In genomic region chr14:52923902-52924575, GRCh38 we compare ENCODE assay signal across 11 cellular contexts. TPM values are rescaled to one million over a fixed set of nuclear protein-coding genes. Genes with fewer than 3 reads are reported as not detected.
DNase-seq lines count a peak whose midpoint lies in the region; ATAC-seq, FAIRE-seq and TF ChIP-seq lines count a peak whose summit lies in the region.
"Had no signal": no experiment of that assay in that cellular context is flagged by ENCODE, and none has a peak within 500 bp of the region (broad histone marks: within the 10 kb centered on the region; RNA-seq: fewer than 3 reads in every experiment).

No MANE protein-coding gene starts in this region.

- no peak for TF ChIP-seq POLR2A in HepG2 (IDR thresholded peaks at IDR 0.05; ENCODE audit: insufficient read depth in 1 of 2, low read depth in 2 of 2, low read length in 2 of 2)

- no peak overlapping the region for H3K9ac ChIP-seq in HepG2 (ENCODE audit: insufficient read depth, low read depth, low read length)

- H3K36me3 ChIP-seq in Caco-2 (ENCODE audit: control insufficient read depth, insufficient read depth, low read length) (no peaks in the 10 kb centered on the region), GM23338 (ENCODE audit: insufficient read depth) (no peaks in the 10 kb centered on the region), HepG2 (replicated peaks in 1 of 2; ENCODE audit: control insufficient read depth in 1 of 2, insufficient read depth in 2 of 2, low read length in 2 of 2) (no peaks in the 10 kb centered on the region)
- H3K36me3 ChIP-seq: neutrophil had no signal

- H3K4me3 Mint-ChIP-seq in Caco-2 (ENCODE audit: unreplicated experiment), result no peak overlapping the region
- H3K4me3 Mint-ChIP-seq in GM23338, result 0 out of 3 replicates have a peak overlapping the region, but pooled peaks have one; percentile 4
- no peak overlapping the region; the same call in 1 of the 2 replicates for H3K4me3 Mint-ChIP-seq in WTC11
- no peak overlapping the region for H3K4me3 Mint-ChIP-seq in glutamatergic neuron (ENCODE audit: unreplicated experiment)

- DNase-seq in Caco-2 (peak in 1 of 2 experiments; percentile 32), GM23338 (ENCODE audit: low spot score) (peak; percentile 51), WTC11 (ENCODE audit: low spot score) (no peak), HepG2 (ENCODE audit: low spot score) (peak; percentile 43), frontal cortex (ENCODE audit: low spot score in 2 of 2) (no peak), NCI-H748 treated with DMSO at 0.1 percent for 48 hours (lab: John Stamatoyannopoulos, UW) (no peak), glutamatergic neuron (no peak)
- DNase-seq: activated CD4-positive, CD25-positive, alpha-beta regulatory T cell treated with anti-CD3 and anti-CD28 coated beads, Interleukin-2, amount 50 U/mL, for 72 hours; GDM1 had no signal

- H3K79me2 ChIP-seq in GM23338 (replicated peaks; ENCODE audit: insufficient read depth) (peaks cover 99% of the 10 kb centered on the region), HepG2 (ENCODE audit: insufficient read depth, low read length) (peaks cover 90% of the 10 kb centered on the region)

- 57% methylated on average over 3 of the region's 3 CpGs for WGBS in HepG2 (ENCODE audit: low lambda C conversion rate)

- in situ Hi-C loops in HepG2 (cut with HindIII; ENCODE audit: extremely low pct_ligation_motif_present, low pct_unique_long_range_greater_than_20kb), result no loop called here

- H3K9me3 Mint-ChIP-seq in Caco-2 (ENCODE audit: unreplicated experiment) (no peaks in the 10 kb centered on the region), GM23338 (no peaks in the 10 kb centered on the region), WTC11 (no peaks in the 10 kb centered on the region), glutamatergic neuron (ENCODE audit: unreplicated experiment) (no peaks in the 10 kb centered on the region)

- peak; percentile 63 for TF ChIP-seq RAD21 in HepG2 (CRISPR knock-in tag; IDR thresholded peaks at IDR 0.05)

- H3F3A ChIP-seq in GM23338 (replicated peaks; ENCODE audit: low read depth), result no peaks in the 10 kb centered on the region

- H3K9me3 ChIP-seq in Caco-2, result no peaks in the 10 kb centered on the region
- no peaks in the 10 kb centered on the region for H3K9me3 ChIP-seq in HepG2 (ENCODE audit: low read length)
- H3K9me3 ChIP-seq: neutrophil had no signal

- FAIRE-seq in HepG2 (lab: Jason Lieb, UNC), result peak; percentile 48
- FAIRE-seq in frontal cortex (lab: Jason Lieb, UNC), result no peak

- H3K27me3 Mint-ChIP-seq in Caco-2 (ENCODE audit: insufficient read depth, unreplicated experiment) (no peaks in the 10 kb centered on the region), GM23338 (ENCODE audit: insufficient read depth, low read depth, poor library complexity) (peaks cover 3% of the 10 kb centered on the region), WTC11 (ENCODE audit: low read depth) (no peaks in the 10 kb centered on the region), glutamatergic neuron (ENCODE audit: unreplicated experiment) (no peaks in the 10 kb centered on the region)

- peaks cover 22% of the 10 kb centered on the region for H3K4me1 ChIP-seq in Caco-2
- H3K4me1 ChIP-seq in GM23338 (ENCODE audit: insufficient read depth), result peaks cover 42% of the 10 kb centered on the region
- H3K4me1 ChIP-seq in HepG2 (ENCODE audit: insufficient read depth, low read length), result peaks cover 96% of the 10 kb centered on the region

- H3K4me1 Mint-ChIP-seq in Caco-2 (ENCODE audit: low read depth, unreplicated experiment) (peaks cover 15% of the 10 kb centered on the region), GM23338 (peaks cover 56% of the 10 kb centered on the region), WTC11 (peaks cover 63% of the 10 kb centered on the region), glutamatergic neuron (ENCODE audit: low read depth, unreplicated experiment) (peaks cover 25% of the 10 kb centered on the region)

- POLR2A ChIA-PET in Caco-2 (lab: Charles Lee) (no interaction called here), WTC11 (lab: Charles Lee) (no interaction called here), HepG2 (lab: Yijun Ruan, JAX) (no interaction called here)

- CTCF ChIA-PET in Caco-2 (lab: Charles Lee) (no interaction called here), WTC11 (lab: Charles Lee) (interaction anchor here (0.9 kb wide), 1 partner anchor 37 kb away, joined by 3 read pairs; no protein-coding TSS in a partner anchor), HepG2 (lab: Yijun Ruan, JAX; ENCODE audit: low intra/inter-chr PET ratio, low total read pairs) (interaction anchor here (0.8 to 1.1 kb wide), 2 partner anchors 35 to 37 kb away, joined by 5 to 8 read pairs; no protein-coding TSS in a partner anchor)

- intact Hi-C loops in Caco-2 (cut with micrococcal nuclease; ENCODE audit: unreplicated experiment) (loop anchor here (1.0 to 5.0 kb wide), 4 partner anchors 27 to 1428 kb away; partner anchors contain the start of gene FERMT2), HepG2 (cut with micrococcal nuclease; ENCODE audit: unreplicated experiment) (loop anchor here (2.0 kb wide), 1 partner anchor 37 kb away; no protein-coding TSS in a partner anchor)

- no peak overlapping the region for H3K27ac Mint-ChIP-seq in Caco-2 (ENCODE audit: unreplicated experiment)
- H3K27ac Mint-ChIP-seq in GM23338, result peak overlapping the region; percentile 50
- H3K27ac Mint-ChIP-seq in WTC11, result peak overlapping the region; percentile 73
- H3K27ac Mint-ChIP-seq in glutamatergic neuron (ENCODE audit: unreplicated experiment), result no peak overlapping the region

- H2AFZ ChIP-seq in GM23338 (no peak overlapping the region), HepG2 (ENCODE audit: low read length) (no peak overlapping the region)

- H3K27me3 ChIP-seq in Caco-2 (replicated peaks; ENCODE audit: control insufficient read depth, insufficient read depth, low read length) (no peaks in the 10 kb centered on the region), GM23338 (ENCODE audit: insufficient read depth) (no peaks in the 10 kb centered on the region), HepG2 (ENCODE audit: control insufficient read depth in 1 of 2, insufficient read depth in 2 of 2, low read length in 2 of 2) (no peaks in the 10 kb centered on the region)
- H3K27me3 ChIP-seq: neutrophil had no signal

- H3K36me3 Mint-ChIP-seq in Caco-2 (ENCODE audit: insufficient read depth, unreplicated experiment) (peaks cover 6% of the 10 kb centered on the region), GM23338 (ENCODE audit: low read depth) (no peaks in the 10 kb centered on the region), WTC11 (peaks cover 2% of the 10 kb centered on the region; the same call in 1 of the 2 replicates), glutamatergic neuron (ENCODE audit: unreplicated experiment) (no peaks in the 10 kb centered on the region)

- BruUV-seq in Caco-2 (replicated peaks; lab: Mats Ljungman, UMichigan) (no TSS peak), HepG2 (replicated peaks; lab: Mats Ljungman, UMichigan) (no TSS peak)

- ATAC-seq in GM23338 (peak; percentile 76), WTC11 (peak; percentile 87), HepG2 (peak; percentile 77), GM18909 (IDR thresholded peaks at IDR 0.05; ENCODE audit: poor library complexity, unreplicated experiment) (no peak)

- H3K27ac ChIP-seq in GM23338 (ENCODE audit: low read depth) (no peak overlapping the region), HepG2 (ENCODE audit: extremely low read length, insufficient read depth, low read length) (no peak overlapping the region)
- H3K27ac ChIP-seq: neutrophil had no signal

- H3K4me3 ChIP-seq in Caco-2 (ENCODE audit: low read depth, low read length) (no peak overlapping the region), GM23338 (peak overlapping the region; percentile 13; the same call in 1 of the 2 replicates), HepG2 (replicated peaks in 1 of 3; ENCODE audit: insufficient read depth in 1 of 3, low read depth in 2 of 3, low read length in 3 of 3) (no peak overlapping the region)

- peaks cover 16% of the 10 kb centered on the region for H4K20me1 ChIP-seq in GM23338 (replicated peaks; ENCODE audit: insufficient read depth)
- H4K20me1 ChIP-seq in HepG2 (ENCODE audit: insufficient read depth, low read length), result no peaks in the 10 kb centered on the region; the same call in 1 of the 2 replicates

- H3K4me2 ChIP-seq in GM23338 (peak overlapping the region; percentile 53), HepG2 (ENCODE audit: low read depth, low read length) (no peak overlapping the region)

- TF ChIP-seq EP300 in HepG2 (IDR thresholded peaks at IDR 0.05; ENCODE audit: low read depth in 2 of 2, low read length in 2 of 2), result no peak
- no peak for TF ChIP-seq EP300 in HepG2 (CRISPR knock-in tag; IDR thresholded peaks at IDR 0.05; ENCODE audit: borderline replicate concordance)

- peak; percentile 12 to 45 for TF ChIP-seq CTCF in Caco-2 (IDR thresholded peaks at IDR 0.05; ENCODE audit: insufficient read depth in 1 of 2, low read depth in 1 of 2, low read length in 1 of 2, severe bottlenecking in 1 of 2, unreplicated experiment in 1 of 2)
- TF ChIP-seq CTCF in GM23338 (conservative IDR thresholded peaks at IDR 0.05; ENCODE audit: low read depth in 2 of 2), result peak; percentile 20 to 61; a peak in 2 of 4 replicates
- TF ChIP-seq CTCF in WTC11 (IDR thresholded peaks at IDR 0.05), result no peak
- TF ChIP-seq CTCF in HepG2 (CRISPR knock-in tag; IDR thresholded peaks at IDR 0.05), result peak; percentile 80
- TF ChIP-seq CTCF in glutamatergic neuron (IDR thresholded peaks at IDR 0.05; ENCODE audit: partially characterized antibody, unreplicated experiment), result no peak

- no peaks in the 10 kb centered on the region for H3K9me2 ChIP-seq in GM23338 (ENCODE audit: insufficient read depth)

RNA-seq across cellular contexts. Expression of gene FERMT2, which starts 26.8 kb away (rescaled TPM):
- total RNA-seq in Caco-2 (2022) (33.5 and 40.8 TPM in 2 replicates), WTC11 (2021) (87.8 to 97.7 TPM (median 92.8 TPM) in 3 replicates), HepG2 (2016; rRNA removed; fragmentation: Illumina TruSeq; extraction: Trizol) (60.4 and 86.5 TPM in 2 replicates), frontal cortex (75.8 TPM), glutamatergic neuron (ENCODE audit: unreplicated experiment) (79.7 TPM)
- 102 and 108 TPM in 2 replicates for total RNA-seq in GM23338 (2014; rRNA removed; shearing (Covaris generic))
- polyA plus RNA-seq in GM23338 (2016; fragmentation: Nextera tagmentation; extraction: Ambion mirVana) (148 and 152 TPM in 2 replicates), HepG2 (2011; rRNA removed) (25.1 and 36.2 TPM in 2 replicates)
- 5.5 and 6.1 TPM in 2 replicates for total RNA-seq in HepG2 (2016; cell fraction: cytosol; rRNA removed; fragmentation: Illumina TruSeq; extraction: Trizol; ENCODE audit: low read depth)
- 56.7 and 83.2 TPM in 2 replicates for total RNA-seq in HepG2 (2016; cell fraction: insoluble cytoplasmic fraction; rRNA removed; fragmentation: Illumina TruSeq; extraction: Trizol)
- 14.3 and 17.6 TPM in 2 replicates for total RNA-seq in HepG2 (2016; cell fraction: membrane; rRNA removed; fragmentation: Illumina TruSeq; extraction: Trizol)
- total RNA-seq in HepG2 (2016; cell fraction: nucleus; rRNA removed; fragmentation: Illumina TruSeq; extraction: Trizol), result 41.6 and 44.8 TPM in 2 replicates
- polyA plus RNA-seq in HepG2 (2011; cell fraction: cytosol; rRNA removed), result 15.4 and 19.3 TPM in 2 replicates
- polyA plus RNA-seq in HepG2 (2011; cell fraction: nucleus; rRNA removed), result 14.5 and 17.7 TPM in 2 replicates
- 28.0 and 32.5 TPM in 2 replicates for polyA plus RNA-seq in HepG2 (2012)
- polyA plus RNA-seq in HepG2 (2016; cell fraction: cytosol; fragmentation: Illumina TruSeq; extraction: Trizol; ENCODE audit: low read depth), result 2.1 and 2.5 TPM in 2 replicates
- 65.2 and 71.0 TPM in 2 replicates for polyA plus RNA-seq in HepG2 (2016; cell fraction: insoluble cytoplasmic fraction; fragmentation: Illumina TruSeq; extraction: Trizol; ENCODE audit: low read depth)
- polyA plus RNA-seq in HepG2 (2016; cell fraction: membrane; fragmentation: Illumina TruSeq; extraction: Trizol; ENCODE audit: low read depth), result 8.3 and 9.2 TPM in 2 replicates
- polyA plus RNA-seq in HepG2 (2016; cell fraction: nucleus; fragmentation: Illumina TruSeq; extraction: Trizol; ENCODE audit: insufficient read depth, low read depth), result 59.0 and 63.9 TPM in 2 replicates
- 15.8 and 48.5 TPM in 2 replicates for polyA minus RNA-seq in HepG2 (2011; rRNA and poly(A)+ RNA removed; ENCODE audit: low replicate concordance)
- 23.5 and 25.8 TPM in 2 replicates for polyA minus RNA-seq in HepG2 (2011; cell fraction: cytosol; rRNA and poly(A)+ RNA removed)
- 39.3 and 47.6 TPM in 2 replicates for polyA minus RNA-seq in HepG2 (2011; cell fraction: nucleus; rRNA and poly(A)+ RNA removed)

Comparison
In these comparisons a context has a peak if more than half of its experiments do, and no peak if none do; other contexts are left out.
1. DNase-seq: peak in GM23338 (single experiment) and HepG2 (single experiment); none in WTC11 (single experiment), frontal cortex (0 of 2), NCI-H748 treated with DMSO at 0.1 percent for 48 hours (single experiment) and glutamatergic neuron (single experiment).
2. H3K27ac Mint-ChIP-seq: peak in GM23338 (single experiment) and WTC11 (single experiment); none in Caco-2 (single experiment) and glutamatergic neuron (single experiment).
3. CTCF ChIP-seq: peak in Caco-2 (2 of 2), GM23338 (2 of 2) and HepG2 (single experiment); none in WTC11 (single experiment) and glutamatergic neuron (single experiment).